Comparison of ENCODE assay signal across 30 cellular contexts in the genomic region with DNA sequence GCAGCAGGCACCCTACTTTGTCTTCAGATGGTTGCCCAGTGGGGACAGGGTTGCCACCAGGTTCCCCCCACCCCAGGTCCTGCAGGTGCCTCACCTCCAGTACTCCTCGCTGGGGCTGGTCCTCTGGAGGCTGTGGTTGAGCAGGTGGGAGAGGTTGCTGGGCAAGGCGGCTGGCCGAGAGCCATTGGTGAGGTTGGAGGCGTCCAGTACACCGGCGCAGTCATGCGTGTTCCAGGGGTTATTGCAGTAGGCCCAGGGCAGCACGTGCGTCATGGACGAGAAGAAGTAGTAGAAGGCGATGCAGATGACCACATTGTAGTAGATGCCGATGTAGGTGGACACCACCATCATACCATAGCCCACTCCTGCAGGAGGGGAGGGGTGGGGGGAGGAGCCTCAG. TPM values are rescaled to one million over a fixed set of nuclear protein-coding genes. Genes with fewer than 3 reads are reported as not detected.
"Had no signal": no experiment of that assay in that cellular context is flagged by ENCODE, and none has a peak within 500 bp of the region (broad histone marks: within the 10 kb centered on the region; RNA-seq: fewer than 3 reads in every experiment).

No MANE protein-coding gene starts in this region.

- FAIRE-seq: bronchial epithelial cell, colon had no signal

- H3K27ac ChIP-seq: ascending aorta, brain microvascular endothelial cell, esophagus muscularis mucosa, foreskin keratinocyte, gastrocnemius medialis, heart left ventricle, VCaP had no signal

- H3K4me3 Mint-ChIP-seq: activated CD4-positive, alpha-beta memory T cell treated with anti-CD3 and anti-CD28 coated beads, Interleukin-2, amount 10 ng/mL, durations not matched to agents 7 days and 5 days; activated CD4-positive, alpha-beta T cell treated with anti-CD3 and anti-CD28 coated beads, Interleukin-2, amount 10 ng/mL, durations not matched to agents 7 days and 5 days; activated naive CD4-positive, alpha-beta T cell treated with anti-CD3 and anti-CD28 coated beads, Interleukin-2, amount 10 ng/mL, durations not matched to agents 7 days and 5 days; activated naive CD8-positive, alpha-beta T cell treated with anti-CD3 and anti-CD28 coated beads, Interleukin-2, amount 10 ng/mL, durations not matched to agents 7 days and 5 days; WTC11 had no signal

- H3K27me3 ChIP-seq: ascending aorta, brain microvascular endothelial cell, esophagus muscularis mucosa, foreskin keratinocyte, gastrocnemius medialis, heart left ventricle had no signal

- H3K4me3 ChIP-seq: ascending aorta, esophagus muscularis mucosa, gastrocnemius medialis, heart left ventricle had no signal

- H3K4me1 ChIP-seq: foreskin keratinocyte, gastrocnemius medialis had no signal

- H3K27ac Mint-ChIP-seq: activated CD4-positive, alpha-beta memory T cell treated with anti-CD3 and anti-CD28 coated beads, Interleukin-2, amount 10 ng/mL, durations not matched to agents 7 days and 5 days; activated CD4-positive, alpha-beta T cell treated with anti-CD3 and anti-CD28 coated beads, Interleukin-2, amount 10 ng/mL, durations not matched to agents 7 days and 5 days; activated naive CD4-positive, alpha-beta T cell treated with anti-CD3 and anti-CD28 coated beads, Interleukin-2, amount 10 ng/mL, durations not matched to agents 7 days and 5 days; activated naive CD8-positive, alpha-beta T cell treated with anti-CD3 and anti-CD28 coated beads, Interleukin-2, amount 10 ng/mL, durations not matched to agents 7 days and 5 days; WTC11 had no signal

- H3K27me3 Mint-ChIP-seq: activated CD4-positive, alpha-beta memory T cell treated with anti-CD3 and anti-CD28 coated beads, Interleukin-2, amount 10 ng/mL, durations not matched to agents 7 days and 5 days; activated CD4-positive, alpha-beta T cell treated with anti-CD3 and anti-CD28 coated beads, Interleukin-2, amount 10 ng/mL, durations not matched to agents 7 days and 5 days; activated naive CD4-positive, alpha-beta T cell treated with anti-CD3 and anti-CD28 coated beads, Interleukin-2, amount 10 ng/mL, durations not matched to agents 7 days and 5 days; activated naive CD8-positive, alpha-beta T cell treated with anti-CD3 and anti-CD28 coated beads, Interleukin-2, amount 10 ng/mL, durations not matched to agents 7 days and 5 days; effector memory CD8-positive, alpha-beta T cell had no signal

- H3K36me3 Mint-ChIP-seq: activated naive CD4-positive, alpha-beta T cell treated with anti-CD3 and anti-CD28 coated beads, Interleukin-2, amount 10 ng/mL, durations not matched to agents 7 days and 5 days; activated naive CD4-positive, alpha-beta T cell treated with anti-CD3 and anti-CD28 coated beads, Interleukin-2, amount 50 U/mL, for 72 hours; activated naive CD8-positive, alpha-beta T cell treated with anti-CD3 and anti-CD28 coated beads, Interleukin-2, amount 10 ng/mL, durations not matched to agents 7 days and 5 days had no signal

- DNase-seq: activated CD4-positive, alpha-beta memory T cell treated with anti-CD3 and anti-CD28 coated beads, Interleukin-2, amount 10 ng/mL, durations not matched to agents 7 days and 5 days; activated CD4-positive, alpha-beta T cell treated with anti-CD3 and anti-CD28 coated beads for 1 hour; activated CD4-positive, alpha-beta T cell treated with anti-CD3 and anti-CD28 coated beads for 4 hours; activated CD4-positive, alpha-beta T cell treated with anti-CD3 and anti-CD28 coated beads, Interleukin-2, amount 10 ng/mL, durations not matched to agents 7 days and 5 days; activated CD4-positive, alpha-beta T cell treated with anti-CD3 and anti-CD28 coated beads, Interleukin-2, amount 50 U/mL, for 4 hours; activated CD8-positive, alpha-beta memory T cell treated with anti-CD3 and anti-CD28 coated beads for 24 hours; activated gamma-delta T cell; activated naive CD4-positive, alpha-beta T cell; activated naive CD4-positive, alpha-beta T cell treated with anti-CD3 and anti-CD28 coated beads, Interleukin-2, amount 10 ng/mL, durations not matched to agents 7 days and 5 days; activated naive CD8-positive, alpha-beta T cell treated with anti-CD3 and anti-CD28 coated beads, Interleukin-2, amount 10 ng/mL, durations not matched to agents 7 days and 5 days; activated T-cell treated with anti-CD3 and anti-CD28 coated beads, Interleukin-2, amount 50 U/mL, for 48 hours; brain microvascular endothelial cell; cortex of kidney; dermis blood vessel endothelial cell; effector CD4-positive, alpha-beta T cell; effector memory CD8-positive, alpha-beta T cell; erythroblast; foreskin keratinocyte; gastrocnemius medialis; glutamatergic neuron; heart left ventricle; T-helper 1 cell; T-helper 2 cell had no signal

- H3K4me1 Mint-ChIP-seq: activated CD4-positive, alpha-beta memory T cell treated with anti-CD3 and anti-CD28 coated beads, Interleukin-2, amount 10 ng/mL, durations not matched to agents 7 days and 5 days had no signal

- ATAC-seq: activated naive CD4-positive, alpha-beta T cell treated with anti-CD3 and anti-CD28 coated beads, Interleukin-2, amount 50 U/mL, for 72 hours; effector memory CD8-positive, alpha-beta T cell; foreskin keratinocyte; gastrocnemius medialis; heart left ventricle; WTC11 had no signal

- H3K36me3 ChIP-seq: ascending aorta, brain microvascular endothelial cell, gastrocnemius medialis, heart left ventricle had no signal

- H3K9me3 ChIP-seq: ascending aorta, esophagus muscularis mucosa, gastrocnemius medialis, heart left ventricle had no signal

RNA-seq across cellular contexts. Expression of gene SLC6A9, which starts 23.0 kb away (rescaled TPM):
- total RNA-seq: dermis blood vessel endothelial cell had no signal
